In the genomic region with DNA sequence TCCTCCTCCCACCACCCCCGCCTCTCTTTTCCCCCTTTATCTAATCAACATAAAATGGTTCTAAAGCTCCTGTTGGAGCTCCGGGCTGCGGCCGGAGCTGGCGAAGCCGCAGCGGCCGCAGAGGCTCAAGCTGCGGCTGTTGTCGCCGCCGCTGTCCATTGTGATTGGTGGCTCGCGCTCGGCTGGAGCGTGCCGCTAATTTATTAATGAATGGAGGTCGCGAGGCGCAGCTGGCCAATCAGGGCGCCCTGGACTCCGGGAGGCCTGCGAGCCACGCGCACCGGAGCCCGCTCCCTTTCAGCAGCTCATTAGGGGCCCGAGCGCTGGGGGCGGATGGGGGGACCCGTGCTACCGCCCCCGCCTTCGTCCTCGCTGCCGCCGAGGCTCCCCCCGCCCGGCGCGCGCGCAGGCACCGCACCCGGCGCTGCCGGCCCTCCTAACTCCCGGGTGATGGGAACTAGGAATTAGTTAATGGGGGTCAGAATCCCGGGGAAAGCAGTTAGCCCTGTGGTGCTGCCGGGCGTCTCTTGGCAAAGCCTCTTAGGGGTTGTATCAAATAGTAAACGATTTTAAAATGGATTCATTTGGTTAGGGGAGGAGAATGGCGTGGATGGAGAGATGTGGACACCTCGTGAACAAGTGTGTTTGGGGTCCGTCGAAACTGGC, we compare ENCODE assay signal across 9 cellular contexts. TPM values are rescaled to one million over a fixed set of nuclear protein-coding genes. Genes with fewer than 3 reads are reported as not detected.
DNase-seq lines count a peak whose midpoint lies in the region; ATAC-seq and TF ChIP-seq lines count a peak whose summit lies in the region.
"Had no signal": no experiment of that assay in that cellular context is flagged by ENCODE, and none has a peak within 500 bp of the region (broad histone marks: within the 10 kb centered on the region; RNA-seq: fewer than 3 reads in every experiment).

No MANE protein-coding gene starts in this region.

- peaks cover 100% of the 10 kb centered on the region for H3K27me3 ChIP-seq in left ventricle myocardium inferior (ENCODE audit: low read depth)

- ATAC-seq in GM19324 (IDR thresholded peaks at IDR 0.05; ENCODE audit: low FRiP score, unreplicated experiment), result peak; percentile 45
- peak; percentile 23 for ATAC-seq in HG03439 (IDR thresholded peaks at IDR 0.05; ENCODE audit: unreplicated experiment)
- peak; percentile 12; the same call in 2 of the 3 replicates for ATAC-seq in SK-N-SH treated with all-trans-retinoic acid at 6 μM for 48 hours
- ATAC-seq in stimulated activated naive CD8-positive, alpha-beta T cell treated with anti-CD3 and anti-CD28 coated beads, Interleukin-15, Interleukin-2, amounts not matched to agents 100 U/mL and 50 U/mL, for 24 hours, result no peak

- no peak overlapping the region for H3K27ac ChIP-seq in left ventricle myocardium inferior (replicated peaks)

- intact Hi-C loops in left ventricle myocardium inferior (cut with micrococcal nuclease), result no loop called here

- H3K9me3 ChIP-seq in left ventricle myocardium inferior (replicated peaks), result no peaks in the 10 kb centered on the region

- no peak for TF ChIP-seq CTCF in left ventricle myocardium inferior (IDR thresholded peaks at IDR 0.05; ENCODE audit: borderline replicate concordance)

- peaks cover 44% of the 10 kb centered on the region for H3K4me1 ChIP-seq in left ventricle myocardium inferior

- H3K36me3 ChIP-seq in left ventricle myocardium inferior, result no peaks in the 10 kb centered on the region

- DNase-seq in COR-L47 (lab: John Stamatoyannopoulos, UW), result peak; percentile 76
- no peak for DNase-seq in left ventricle myocardium inferior
- DNase-seq in stimulated activated naive CD8-positive, alpha-beta T cell treated with anti-CD3 and anti-CD28 coated beads, Interleukin-15, Interleukin-2, amounts not matched to agents 100 U/mL and 50 U/mL, for 24 hours, result peak; percentile 19
- no peak for DNase-seq in cerebellar cortex (ENCODE audit: low spot score)
- DNase-seq in GOT3 (lab: John Stamatoyannopoulos, UW), result no peak

- peak overlapping the region; percentile 69 for H3K4me3 ChIP-seq in left ventricle myocardium inferior

TF ChIP-seq in SK-N-SH treated with all-trans-retinoic acid at 6 μM for 48 hours, 23 proteins besides CTCF, POLR2A, EP300 and RAD21:
- TF ChIP-seq ZC3H10 (CRISPR knock-in tag; IDR thresholded peaks at IDR 0.05), result no peak
- TF ChIP-seq, protein P1, sequence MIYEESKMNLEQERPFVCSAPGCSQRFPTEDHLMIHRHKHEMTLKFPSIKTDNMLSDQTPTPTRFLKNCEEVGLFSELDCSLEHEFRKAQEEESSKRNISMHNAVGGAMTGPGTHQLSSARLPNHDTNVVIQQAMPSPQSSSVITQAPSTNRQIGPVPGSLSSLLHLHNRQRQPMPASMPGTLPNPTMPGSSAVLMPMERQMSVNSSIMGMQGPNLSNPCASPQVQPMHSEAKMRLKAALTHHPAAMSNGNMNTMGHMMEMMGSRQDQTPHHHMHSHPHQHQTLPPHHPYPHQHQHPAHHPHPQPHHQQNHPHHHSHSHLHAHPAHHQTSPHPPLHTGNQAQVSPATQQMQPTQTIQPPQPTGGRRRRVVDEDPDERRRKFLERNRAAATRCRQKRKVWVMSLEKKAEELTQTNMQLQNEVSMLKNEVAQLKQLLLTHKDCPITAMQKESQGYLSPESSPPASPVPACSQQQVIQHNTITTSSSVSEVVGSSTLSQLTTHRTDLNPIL (CRISPR knock-in tag; IDR thresholded peaks at IDR 0.05; ENCODE audit: low read depth), result no peak
- TF ChIP-seq, protein P2, sequence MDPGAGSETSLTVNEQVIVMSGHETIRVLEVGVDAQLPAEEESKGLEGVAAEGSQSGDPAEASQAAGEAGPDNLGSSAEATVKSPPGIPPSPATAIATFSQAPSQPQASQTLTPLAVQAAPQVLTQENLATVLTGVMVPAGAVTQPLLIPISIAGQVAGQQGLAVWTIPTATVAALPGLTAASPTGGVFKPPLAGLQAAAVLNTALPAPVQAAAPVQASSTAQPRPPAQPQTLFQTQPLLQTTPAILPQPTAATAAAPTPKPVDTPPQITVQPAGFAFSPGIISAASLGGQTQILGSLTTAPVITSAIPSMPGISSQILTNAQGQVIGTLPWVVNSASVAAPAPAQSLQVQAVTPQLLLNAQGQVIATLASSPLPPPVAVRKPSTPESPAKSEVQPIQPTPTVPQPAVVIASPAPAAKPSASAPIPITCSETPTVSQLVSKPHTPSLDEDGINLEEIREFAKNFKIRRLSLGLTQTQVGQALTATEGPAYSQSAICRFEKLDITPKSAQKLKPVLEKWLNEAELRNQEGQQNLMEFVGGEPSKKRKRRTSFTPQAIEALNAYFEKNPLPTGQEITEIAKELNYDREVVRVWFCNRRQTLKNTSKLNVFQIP (CRISPR knock-in tag; IDR thresholded peaks at IDR 0.05; ENCODE audit: borderline replicate concordance, low read depth), result no peak
- TF ChIP-seq, protein P3, sequence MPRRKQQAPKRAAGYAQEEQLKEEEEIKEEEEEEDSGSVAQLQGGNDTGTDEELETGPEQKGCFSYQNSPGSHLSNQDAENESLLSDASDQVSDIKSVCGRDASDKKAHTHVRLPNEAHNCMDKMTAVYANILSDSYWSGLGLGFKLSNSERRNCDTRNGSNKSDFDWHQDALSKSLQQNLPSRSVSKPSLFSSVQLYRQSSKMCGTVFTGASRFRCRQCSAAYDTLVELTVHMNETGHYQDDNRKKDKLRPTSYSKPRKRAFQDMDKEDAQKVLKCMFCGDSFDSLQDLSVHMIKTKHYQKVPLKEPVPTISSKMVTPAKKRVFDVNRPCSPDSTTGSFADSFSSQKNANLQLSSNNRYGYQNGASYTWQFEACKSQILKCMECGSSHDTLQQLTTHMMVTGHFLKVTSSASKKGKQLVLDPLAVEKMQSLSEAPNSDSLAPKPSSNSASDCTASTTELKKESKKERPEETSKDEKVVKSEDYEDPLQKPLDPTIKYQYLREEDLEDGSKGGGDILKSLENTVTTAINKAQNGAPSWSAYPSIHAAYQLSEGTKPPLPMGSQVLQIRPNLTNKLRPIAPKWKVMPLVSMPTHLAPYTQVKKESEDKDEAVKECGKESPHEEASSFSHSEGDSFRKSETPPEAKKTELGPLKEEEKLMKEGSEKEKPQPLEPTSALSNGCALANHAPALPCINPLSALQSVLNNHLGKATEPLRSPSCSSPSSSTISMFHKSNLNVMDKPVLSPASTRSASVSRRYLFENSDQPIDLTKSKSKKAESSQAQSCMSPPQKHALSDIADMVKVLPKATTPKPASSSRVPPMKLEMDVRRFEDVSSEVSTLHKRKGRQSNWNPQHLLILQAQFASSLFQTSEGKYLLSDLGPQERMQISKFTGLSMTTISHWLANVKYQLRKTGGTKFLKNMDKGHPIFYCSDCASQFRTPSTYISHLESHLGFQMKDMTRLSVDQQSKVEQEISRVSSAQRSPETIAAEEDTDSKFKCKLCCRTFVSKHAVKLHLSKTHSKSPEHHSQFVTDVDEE (CRISPR knock-in tag; IDR thresholded peaks at IDR 0.05), result no peak
- TF ChIP-seq ZNF70 (CRISPR knock-in tag; IDR thresholded peaks at IDR 0.05), result no peak
- TF ChIP-seq BACH2 (CRISPR knock-in tag; IDR thresholded peaks at IDR 0.05; ENCODE audit: borderline replicate concordance), result no peak
- TF ChIP-seq, protein P4, sequence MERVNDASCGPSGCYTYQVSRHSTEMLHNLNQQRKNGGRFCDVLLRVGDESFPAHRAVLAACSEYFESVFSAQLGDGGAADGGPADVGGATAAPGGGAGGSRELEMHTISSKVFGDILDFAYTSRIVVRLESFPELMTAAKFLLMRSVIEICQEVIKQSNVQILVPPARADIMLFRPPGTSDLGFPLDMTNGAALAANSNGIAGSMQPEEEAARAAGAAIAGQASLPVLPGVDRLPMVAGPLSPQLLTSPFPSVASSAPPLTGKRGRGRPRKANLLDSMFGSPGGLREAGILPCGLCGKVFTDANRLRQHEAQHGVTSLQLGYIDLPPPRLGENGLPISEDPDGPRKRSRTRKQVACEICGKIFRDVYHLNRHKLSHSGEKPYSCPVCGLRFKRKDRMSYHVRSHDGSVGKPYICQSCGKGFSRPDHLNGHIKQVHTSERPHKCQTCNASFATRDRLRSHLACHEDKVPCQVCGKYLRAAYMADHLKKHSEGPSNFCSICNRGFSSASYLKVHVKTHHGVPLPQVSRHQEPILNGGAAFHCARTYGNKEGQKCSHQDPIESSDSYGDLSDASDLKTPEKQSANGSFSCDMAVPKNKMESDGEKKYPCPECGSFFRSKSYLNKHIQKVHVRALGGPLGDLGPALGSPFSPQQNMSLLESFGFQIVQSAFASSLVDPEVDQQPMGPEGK (CRISPR knock-in tag; IDR thresholded peaks at IDR 0.05; ENCODE audit: borderline replicate concordance), result no peak
- no peak for TF ChIP-seq TCF4 (CRISPR knock-in tag; IDR thresholded peaks at IDR 0.05; ENCODE audit: borderline replicate concordance)
- no peak for TF ChIP-seq PPARA (CRISPR knock-in tag; IDR thresholded peaks at IDR 0.05; ENCODE audit: borderline replicate concordance)
- no peak for TF ChIP-seq ARNTL (CRISPR knock-in tag; IDR thresholded peaks at IDR 0.05; ENCODE audit: borderline replicate concordance, low read depth)
- no peak for TF ChIP-seq ZNF8 (CRISPR knock-in tag; IDR thresholded peaks at IDR 0.05)
- no peak for TF ChIP-seq ZNF565 (CRISPR knock-in tag; conservative IDR thresholded peaks at IDR 0.05; ENCODE audit: low read depth)
- TF ChIP-seq ESRRG (CRISPR knock-in tag; IDR thresholded peaks at IDR 0.05), result no peak
- no peak for TF ChIP-seq ISL1 (CRISPR knock-in tag; IDR thresholded peaks at IDR 0.05)
- TF ChIP-seq TOX (CRISPR knock-in tag; IDR thresholded peaks at IDR 0.05; ENCODE audit: borderline replicate concordance), result no peak
- no peak for TF ChIP-seq RARB (CRISPR knock-in tag; IDR thresholded peaks at IDR 0.05)
- no peak for TF ChIP-seq CSDC2 (CRISPR knock-in tag; IDR thresholded peaks at IDR 0.05)

RNA-seq across cellular contexts. Expression of a gene that starts 0.6 kb away (rescaled TPM):
- not detected for total RNA-seq in left ventricle myocardium inferior
- total RNA-seq: subcutaneous adipose tissue had no signal

Comparison
In these comparisons a context has a peak if more than half of its experiments do, and no peak if none do; other contexts are left out.
1. DNase-seq: peak in COR-L47 (single experiment) and stimulated activated naive CD8-positive, alpha-beta T cell treated with anti-CD3 and anti-CD28 coated beads, Interleukin-15, Interleukin-2, amounts not matched to agents 100 U/mL and 50 U/mL, for 24 hours (single experiment); none in left ventricle myocardium inferior (single experiment), cerebellar cortex (single experiment) and GOT3 (single experiment).